Comparison of ENCODE assay signal across 7 cellular contexts in the genomic region with DNA sequence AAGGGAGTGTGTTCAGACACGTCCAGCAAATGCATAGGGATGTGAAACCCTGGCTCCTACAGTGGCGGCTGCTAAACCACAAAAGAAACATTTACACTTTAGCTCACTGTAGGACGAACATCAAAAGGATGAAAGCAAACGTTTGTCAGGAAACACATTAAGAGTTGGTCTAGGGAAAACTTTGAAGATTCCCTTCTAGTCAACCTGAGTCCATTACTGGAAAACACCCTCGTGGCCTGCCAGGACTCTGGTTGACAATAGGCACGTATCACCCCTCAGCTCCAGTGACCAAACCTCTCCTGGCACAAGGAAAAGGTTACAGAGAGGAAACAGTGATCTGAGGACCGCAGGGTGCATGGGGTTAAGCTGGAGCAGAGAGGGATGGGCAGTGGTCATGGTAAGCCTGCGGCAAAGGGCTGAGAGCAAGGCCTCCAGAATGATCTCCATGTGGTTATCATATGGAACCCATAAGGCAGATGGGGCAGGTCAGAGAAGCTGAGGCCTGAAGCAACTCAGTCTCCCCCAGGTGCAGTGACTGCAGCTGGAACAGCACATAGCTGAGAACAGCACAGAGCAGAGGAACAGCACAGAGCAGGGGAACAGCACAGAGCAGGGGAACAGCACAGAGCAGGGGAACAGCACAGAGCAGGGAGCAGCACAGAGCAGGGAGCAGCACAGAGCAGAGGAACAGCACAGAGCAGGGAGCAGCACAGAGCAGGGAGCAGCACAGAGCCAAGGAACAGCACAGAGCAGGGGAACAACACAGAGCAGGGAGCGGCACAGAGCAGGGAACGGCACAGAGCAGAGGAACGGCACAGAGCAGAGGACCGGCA. TPM values are rescaled to one million over a fixed set of nuclear protein-coding genes. Genes with fewer than 3 reads are reported as not detected.
DNase-seq lines count a peak whose midpoint lies in the region; ATAC-seq and TF ChIP-seq lines count a peak whose summit lies in the region.

No MANE protein-coding gene starts in this region.

- in situ Hi-C loops in G401 (cut with HindIII; ENCODE audit: low sequenced_read_pairs), result no loop called here

- ATAC-seq in GM19467 (IDR thresholded peaks at IDR 0.05; ENCODE audit: unreplicated experiment) (peak; percentile 86), HG03066 (IDR thresholded peaks at IDR 0.05; ENCODE audit: low read depth, unreplicated experiment) (peak; percentile 85), activated B cell treated with CpG ODN at 0.5 μM for 24 hours (ENCODE audit: low read depth) (peak; percentile 93)

- DNase-seq in activated B cell treated with CpG ODN at 0.5 μM for 24 hours (no peak), spleen (peak; percentile 78), G401 (ENCODE audit: low spot score) (no peak), NCI-H526 treated with DMSO at 0.1 percent for 48 hours (lab: John Stamatoyannopoulos, UW) (no peak)
- DNase-seq in activated T-cell treated with anti-CD3 and anti-CD28 coated beads, Interleukin-2, amount 50 U/mL, for 24 hours, result no peak

- H3K4me1 Mint-ChIP-seq in activated B cell treated with CpG ODN at 0.5 μM for 24 hours, result peaks cover 48% of the 10 kb centered on the region
- peaks cover 7% of the 10 kb centered on the region for H3K4me1 Mint-ChIP-seq in activated T-cell treated with anti-CD3 and anti-CD28 coated beads, Interleukin-2, amount 50 U/mL, for 24 hours (ENCODE audit: low read depth)

- no peaks in the 10 kb centered on the region for H3K27me3 ChIP-seq in spleen (replicated peaks in 1 of 7)

- no peaks in the 10 kb centered on the region for H3K9me3 Mint-ChIP-seq in activated B cell treated with CpG ODN at 0.5 μM for 24 hours
- peaks cover 7% of the 10 kb centered on the region for H3K9me3 Mint-ChIP-seq in activated T-cell treated with anti-CD3 and anti-CD28 coated beads, Interleukin-2, amount 50 U/mL, for 24 hours

- H3K9me3 ChIP-seq in spleen, result no peaks in the 10 kb centered on the region

- peaks cover 13 to 94% (median 48%) of the 10 kb centered on the region in 6 donors for H3K4me1 ChIP-seq in spleen

- POLR2A ChIA-PET in activated B cell treated with CpG ODN at 0.5 μM for 24 hours (lab: Charles Lee), result interaction anchor here (0.6 to 2.5 kb wide), 6 partner anchors 30 to 242 kb away, joined by 3 to 17 read pairs (median 4); a partner anchor contains a TSS

- peak overlapping the region; percentile 24 for H3K4me3 Mint-ChIP-seq in activated B cell treated with CpG ODN at 0.5 μM for 24 hours
- no peak overlapping the region for H3K4me3 Mint-ChIP-seq in activated T-cell treated with anti-CD3 and anti-CD28 coated beads, Interleukin-2, amount 50 U/mL, for 24 hours

- WGBS in spleen, 5 donors, result 49 to 56% (median 52%) methylated on average over 12 of the region's 12 CpGs

- intact Hi-C loops in activated B cell treated with CpG ODN at 0.5 μM for 24 hours (cut with micrococcal nuclease), result no loop called here
- intact Hi-C loops in spleen (cut with DNase I; ENCODE audit: low total_unique reads), result no loop called here

- no peak for TF ChIP-seq CTCF in activated B cell treated with CpG ODN at 0.5 μM for 24 hours (IDR thresholded peaks at IDR 0.05)
- TF ChIP-seq CTCF in spleen (IDR thresholded peaks at IDR 0.05 in 8 of 11, conservative IDR thresholded peaks at IDR 0.05 in 3 of 11), result no peak

- CTCF ChIA-PET in activated B cell treated with CpG ODN at 0.5 μM for 24 hours (lab: Charles Lee), result interaction anchor here (0.9 to 1.8 kb wide), 5 partner anchors 18 to 345 kb away, joined by 3 to 5 read pairs (median 4); no protein-coding TSS in a partner anchor

- H3K36me3 Mint-ChIP-seq in activated B cell treated with CpG ODN at 0.5 μM for 24 hours (ENCODE audit: low read depth), result peaks cover 41% of the 10 kb centered on the region
- H3K36me3 Mint-ChIP-seq in activated T-cell treated with anti-CD3 and anti-CD28 coated beads, Interleukin-2, amount 50 U/mL, for 24 hours (ENCODE audit: low read depth), result no peaks in the 10 kb centered on the region

- no peak overlapping the region for H3K4me3 ChIP-seq in spleen

- H3K27me3 Mint-ChIP-seq in activated B cell treated with CpG ODN at 0.5 μM for 24 hours, result no peaks in the 10 kb centered on the region
- H3K27me3 Mint-ChIP-seq in activated T-cell treated with anti-CD3 and anti-CD28 coated beads, Interleukin-2, amount 50 U/mL, for 24 hours, result peaks cover 7% of the 10 kb centered on the region

- peaks cover 0 to 82% (median 6%) of the 10 kb centered on the region in 6 donors for H3K36me3 ChIP-seq in spleen

- H3K27ac ChIP-seq in spleen, result peak overlapping the region in 4 of 8 donors; percentile 29 to 60 (median 40)

- peak overlapping the region; percentile 51 for H3K27ac Mint-ChIP-seq in activated B cell treated with CpG ODN at 0.5 μM for 24 hours
- no peak overlapping the region for H3K27ac Mint-ChIP-seq in activated T-cell treated with anti-CD3 and anti-CD28 coated beads, Interleukin-2, amount 50 U/mL, for 24 hours

- TF ChIP-seq POLR2A in spleen (IDR thresholded peaks at IDR 0.05), result no peak

RNA-seq across cellular contexts. Expression of a gene that starts 49.9 kb away (rescaled TPM):
- total RNA-seq in activated B cell treated with CpG ODN at 0.5 μM for 24 hours, result 12.1 and 13.8 TPM in 2 replicates
- 100 to 1,000 TPM in 6 of 7 donors, 10 to 100 TPM in 1; 78.3 to 133 (median 107) TPM for total RNA-seq in spleen
- 10 to 100 TPM in 1 of 3 donors, 1 to 10 TPM in 2; 6.1 to 10.6 (median 6.3) TPM for polyA plus RNA-seq in spleen
- not detected in 2 replicates for total RNA-seq in G401 (2014; rRNA removed; shearing (Covaris generic))

Comparison
In these comparisons a context has a peak if more than half of its experiments do, and no peak if none do; other contexts are left out.
1. RNA of a gene that starts 49.9 kb away (total RNA-seq): 78.3 to 133 TPM in spleen and 12.1 to 13.8 TPM in activated B cell treated with CpG ODN at 0.5 μM for 24 hours; not detected in G401; every median in the first group is over 10 times any median in the second.
2. Peak in every context shown above with its lines, with median percentiles within 50 percentile points of each other: ATAC-seq.